Comparison of ENCODE assay signal across 8 cellular contexts in genomic region chr10:17199351-17199804, GRCh38. TPM values are rescaled to one million over a fixed set of nuclear protein-coding genes. Genes with fewer than 3 reads are reported as not detected.
A peak's percentile ranks its signal among the peaks of the same experiment; 100 is the strongest.
DNase-seq lines count a peak whose midpoint lies in the region; ATAC-seq and TF ChIP-seq lines count a peak whose summit lies in the region.

No MANE protein-coding gene starts in this region.

- H3K4me3 ChIP-seq in AG10803 (ENCODE audit: low read length), result peak overlapping the region; percentile 71
- peak overlapping the region; percentile 8 to 88 (median 63) for H3K4me3 ChIP-seq in breast epithelium

- H3K36me3 Mint-ChIP-seq in mesothelial cell of epicardium, result peaks cover 2% of the 10 kb centered on the region

- no peak for TF ChIP-seq POLR2A in breast epithelium (IDR thresholded peaks at IDR 0.05)

- intact Hi-C loops in breast epithelium (cut with DNase I; ENCODE audit: low total_unique reads), result no loop called here

- H3K4me1 Mint-ChIP-seq in mesothelial cell of epicardium, result peaks cover 49% of the 10 kb centered on the region

- H3K9me3 ChIP-seq in breast epithelium, result no peaks in the 10 kb centered on the region

- TF ChIP-seq CTCF in AG10803 (conservative IDR thresholded peaks at IDR 0.05; ENCODE audit: low read length), result no peak
- no peak for TF ChIP-seq CTCF in breast epithelium (IDR thresholded peaks at IDR 0.05)
- no peak for TF ChIP-seq CTCF in mesothelial cell of epicardium (IDR thresholded peaks at IDR 0.05; ENCODE audit: unreplicated experiment)

- no peaks in the 10 kb centered on the region for H3K27me3 Mint-ChIP-seq in mesothelial cell of epicardium (ENCODE audit: low read depth)

- H3K4me3 Mint-ChIP-seq in mesothelial cell of epicardium, result peak overlapping the region; percentile 80

- peak overlapping the region; percentile 94 for H3K27ac Mint-ChIP-seq in mesothelial cell of epicardium

- peaks cover 11% of the 10 kb centered on the region for H3K9me3 Mint-ChIP-seq in mesothelial cell of epicardium

- DNase-seq in AG10803 (ENCODE audit: low read depth), result peak; percentile 65
- peak; percentile 61 for DNase-seq in HT1080 (ENCODE audit: low read depth)
- DNase-seq in breast epithelium (ENCODE audit: low spot score in 2 of 2), result no peak
- DNase-seq in mesothelial cell of epicardium (ENCODE audit: low spot score in 2 of 2, unreplicated experiment in 2 of 2), result no peak
- DNase-seq in stimulated activated CD4-positive, alpha-beta T cell treated with anti-CD3 and anti-CD28 coated beads, Interleukin-2, amount 100 ng/mL, for 48 hours, result no peak
- no peak for DNase-seq in NCI-H2029 (lab: John Stamatoyannopoulos, UW)

- peak overlapping the region; percentile 97 to 98 for H3K27ac ChIP-seq in breast epithelium

- no peaks in the 10 kb centered on the region for H3K27me3 ChIP-seq in breast epithelium

- no peaks in the 10 kb centered on the region for H3K36me3 ChIP-seq in breast epithelium

- no peak for ATAC-seq in GM18867 (IDR thresholded peaks at IDR 0.05; ENCODE audit: unreplicated experiment)
- ATAC-seq in HG02981 (IDR thresholded peaks at IDR 0.05; ENCODE audit: unreplicated experiment), result no peak

- H3K4me1 ChIP-seq in breast epithelium, result no peaks in the 10 kb centered on the region

RNA-seq across cellular contexts. Expression of gene TRDMT1, which starts 2.1 kb away (rescaled TPM):
- 8.2 and 10.3 TPM in 2 replicates for total RNA-seq in HT1080 (2014; rRNA removed; shearing (Covaris generic))
- 9.6 and 13.4 TPM in 2 replicates for polyA plus RNA-seq in HT1080 (2015; cell fraction: cytosol; rRNA removed)
- 13.4 and 15.8 TPM in 2 replicates for polyA plus RNA-seq in HT1080 (2015; cell fraction: nucleus; rRNA removed)
- total RNA-seq in breast epithelium, result 10 to 100 TPM in 2 of 3 donors, 1 to 10 TPM in 1; 5.8 to 18.6 (median 13.4) TPM
- 8.2 to 12.3 TPM (median 8.6 TPM) in 3 replicates for total RNA-seq in mesothelial cell of epicardium

RNA-seq across cellular contexts. Expression of gene VIM, which starts 28.7 kb away (rescaled TPM):
- total RNA-seq in HT1080 (2014; rRNA removed; shearing (Covaris generic)), result 7,505 and 7,948 TPM in 2 replicates
- 6,105 and 6,990 TPM in 2 replicates for polyA plus RNA-seq in HT1080 (2015; cell fraction: cytosol; rRNA removed)
- 9,396 and 9,476 TPM in 2 replicates for polyA plus RNA-seq in HT1080 (2015; cell fraction: nucleus; rRNA removed)
- total RNA-seq in breast epithelium (1,000 to 10,000 TPM; 1,431 to 8,681 (median 2,067) TPM), mesothelial cell of epicardium (1,386 to 1,516 TPM (median 1,481 TPM) in 3 replicates)

Comparison
In these comparisons a context has a peak if more than half of its experiments do, and no peak if none do; other contexts are left out.
1. DNase-seq: peak in AG10803 (single experiment) and HT1080 (single experiment); none in breast epithelium (0 of 2), mesothelial cell of epicardium (0 of 2), stimulated activated CD4-positive, alpha-beta T cell treated with anti-CD3 and anti-CD28 coated beads, Interleukin-2, amount 100 ng/mL, for 48 hours (0 of 2) and NCI-H2029 (single experiment).